ENCODE assay signal across 17 cellular contexts in the genomic region with DNA sequence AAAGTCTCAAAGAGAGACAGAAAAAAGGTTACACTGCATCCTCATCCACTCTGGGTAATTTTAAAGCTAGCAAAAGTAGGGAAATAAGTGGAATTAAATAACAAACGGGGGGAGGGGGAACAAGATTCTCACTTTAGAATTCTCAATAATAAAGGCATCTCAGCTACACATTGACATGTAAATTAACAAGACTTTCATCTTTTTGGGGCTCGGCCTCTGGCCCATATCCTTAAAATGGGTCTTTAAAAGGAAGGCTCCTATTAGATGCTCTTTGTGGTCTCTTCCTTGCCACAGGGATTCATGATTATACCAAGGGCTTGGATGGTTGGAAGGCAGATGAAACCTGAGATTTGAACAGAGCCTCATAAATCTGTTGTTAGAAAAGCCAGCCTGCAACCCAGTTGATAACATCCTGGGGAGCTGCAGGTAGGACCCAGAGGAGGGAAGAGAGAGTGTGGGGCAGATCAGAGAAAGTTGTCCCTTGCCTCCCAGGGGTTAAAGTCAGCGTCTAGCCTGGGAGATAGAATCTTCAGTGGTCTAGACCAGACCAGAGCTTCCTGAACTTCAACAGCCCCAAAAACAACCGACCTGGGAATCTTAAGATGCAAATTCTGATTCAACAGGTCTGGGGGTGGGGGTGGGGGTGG.
DNase-seq lines count a peak whose midpoint lies in the region; ATAC-seq and TF ChIP-seq lines count a peak whose summit lies in the region.
"Had no signal": no experiment of that assay in that cellular context is flagged by ENCODE, and none has a peak within 500 bp of the region (broad histone marks: within the 10 kb centered on the region; RNA-seq: fewer than 3 reads in every experiment).

No MANE protein-coding gene starts in this region.

- no peak for ATAC-seq in naive thymus-derived CD8-positive, alpha-beta T cell
- ATAC-seq: PC-3 had no signal

- TF ChIP-seq CTCF in Loucy (conservative IDR thresholded peaks at IDR 0.05; ENCODE audit: low read length) (no peak), endodermal cell (conservative IDR thresholded peaks at IDR 0.05) (no peak)

- peaks cover 5% of the 10 kb centered on the region; the same call in 1 of the 2 replicates for H3F3A ChIP-seq in Loucy (ENCODE audit: low read depth)

- POLR2A ChIA-PET in naive thymus-derived CD8-positive, alpha-beta T cell (lab: Charles Lee) = no interaction called here

- intact Hi-C loops in cardiac septum (cut with DNase I) = no loop called here

- no peak overlapping the region for H2AFZ ChIP-seq in Loucy (ENCODE audit: low read length)

- H3K4me3 ChIP-seq in Loucy (ENCODE audit: low read length, poor library complexity, severe bottlenecking) (peak overlapping the region; percentile 6), endodermal cell (ENCODE audit: low read length) (no peak overlapping the region)
- H3K4me3 ChIP-seq: HAP-1, SJCRH30 had no signal

- no peak overlapping the region for H3K4me3 Mint-ChIP-seq in endodermal cell
- H3K4me3 Mint-ChIP-seq in naive thymus-derived CD8-positive, alpha-beta T cell = no peak overlapping the region
- H3K4me3 Mint-ChIP-seq: B cell; CD4-positive, alpha-beta T cell had no signal

- H3K27ac ChIP-seq in endodermal cell (ENCODE audit: low read depth, low read length) (no peak overlapping the region), caudate nucleus (ENCODE audit: low read depth, low read length) (no peak overlapping the region)
- H3K27ac ChIP-seq: RWPE1, SJCRH30 had no signal

- H3K9ac ChIP-seq in Loucy (ENCODE audit: low read depth, low read length, poor library complexity, severe bottlenecking) (no peak overlapping the region), endodermal cell (ENCODE audit: extremely low read depth, low read length, poor library complexity, severe bottlenecking) (no peak overlapping the region)

- H3K9me3 ChIP-seq in Loucy (ENCODE audit: insufficient read depth, low read depth, low read length) (no peaks in the 10 kb centered on the region), endodermal cell (ENCODE audit: control insufficient read depth, low read length) (no peaks in the 10 kb centered on the region)
- H3K9me3 ChIP-seq: HAP-1 had no signal

- H3K4me2 ChIP-seq in Loucy (ENCODE audit: low read depth, low read length, poor library complexity, severe bottlenecking) = peak overlapping the region; percentile 26

- H3K79me2 ChIP-seq in Loucy (ENCODE audit: insufficient read depth, low read length) = no peaks in the 10 kb centered on the region

- no peaks in the 10 kb centered on the region for H3K36me3 Mint-ChIP-seq in endodermal cell (ENCODE audit: low read depth)
- no peaks in the 10 kb centered on the region for H3K36me3 Mint-ChIP-seq in naive thymus-derived CD8-positive, alpha-beta T cell

- no peaks in the 10 kb centered on the region for H4K20me1 ChIP-seq in Loucy (ENCODE audit: insufficient read depth, low read length, poor library complexity, severe bottlenecking)

- no peaks in the 10 kb centered on the region for H3K9me2 ChIP-seq in Loucy (replicated peaks; ENCODE audit: low read depth, low read length)

- no peaks in the 10 kb centered on the region for H3K36me3 ChIP-seq in Loucy (ENCODE audit: insufficient read depth, low read length)
- no peaks in the 10 kb centered on the region for H3K36me3 ChIP-seq in endodermal cell (ENCODE audit: control insufficient read depth, insufficient read depth, low read length)
- H3K36me3 ChIP-seq: HAP-1, SJCRH30 had no signal

- H3K27ac Mint-ChIP-seq in endodermal cell = no peak overlapping the region
- no peak overlapping the region for H3K27ac Mint-ChIP-seq in naive thymus-derived CD8-positive, alpha-beta T cell
- H3K27ac Mint-ChIP-seq: B cell; CD4-positive, alpha-beta T cell had no signal

- DNase-seq in endodermal cell = peak; percentile 71
- DNase-seq in left kidney (ENCODE audit: low read depth, low spot score) = peak; percentile 71
- no peak for DNase-seq in cardiac septum (ENCODE audit: low spot score)
- DNase-seq in caudate nucleus (lab: John Stamatoyannopoulos, UW) = no peak
- DNase-seq in naive thymus-derived CD8-positive, alpha-beta T cell = no peak
- no peak for DNase-seq in activated CD4-positive, alpha-beta T cell treated with anti-CD3 and anti-CD28 coated beads for 4 hours
- DNase-seq: CD4-positive, alpha-beta T cell; DMS53; NCI-H1436; NCI-H2029; NCI-H748 treated with DMSO at 0.1 percent for 48 hours; PC-3; SJCRH30 had no signal

- WGBS in endodermal cell (ENCODE audit: insufficient coverage in 1 of 2, insufficient read length in 1 of 2), 2 experiments = 31 to 41% methylated on average over 2 of the region's 4 CpGs

- peaks cover 3% of the 10 kb centered on the region for H3K27me3 Mint-ChIP-seq in endodermal cell (ENCODE audit: insufficient read depth)
- H3K27me3 Mint-ChIP-seq in naive thymus-derived CD8-positive, alpha-beta T cell = peaks cover 0 to 13% (median 2%) of the 10 kb centered on the region in 5 donors
- H3K27me3 Mint-ChIP-seq: B cell; CD4-positive, alpha-beta T cell had no signal

- no peaks in the 10 kb centered on the region for H3K9me3 Mint-ChIP-seq in endodermal cell
- H3K9me3 Mint-ChIP-seq in naive thymus-derived CD8-positive, alpha-beta T cell = no peaks in the 10 kb centered on the region
- H3K9me3 Mint-ChIP-seq: CD4-positive, alpha-beta T cell had no signal

- no peaks in the 10 kb centered on the region for H3K27me3 ChIP-seq in Loucy (ENCODE audit: insufficient read depth, low read length, poor library complexity, severe bottlenecking)
- no peaks in the 10 kb centered on the region for H3K27me3 ChIP-seq in endodermal cell (ENCODE audit: control insufficient read depth, insufficient read depth, low read length, poor library complexity, severe bottlenecking)
- H3K27me3 ChIP-seq: SJCRH30 had no signal

- H3K4me1 Mint-ChIP-seq in endodermal cell = peaks cover 37% of the 10 kb centered on the region
- H3K4me1 Mint-ChIP-seq in naive thymus-derived CD8-positive, alpha-beta T cell = peaks cover 0 to 11% (median 4%) of the 10 kb centered on the region in 4 donors

- H3K4me1 ChIP-seq in Loucy (ENCODE audit: insufficient read depth, low read length, poor library complexity, severe bottlenecking) (peaks cover 61% of the 10 kb centered on the region), endodermal cell (ENCODE audit: control insufficient read depth, insufficient read depth, low read length) (peaks cover 21% of the 10 kb centered on the region)

Comparison
In these comparisons a context has a peak if more than half of its experiments do, and no peak if none do; other contexts are left out.
1. DNase-seq: peak in endodermal cell (single experiment) and left kidney (single experiment); none in cardiac septum (single experiment), caudate nucleus (0 of 61), naive thymus-derived CD8-positive, alpha-beta T cell (0 of 10) and activated CD4-positive, alpha-beta T cell treated with anti-CD3 and anti-CD28 coated beads for 4 hours (0 of 2).